In the genomic region with DNA sequence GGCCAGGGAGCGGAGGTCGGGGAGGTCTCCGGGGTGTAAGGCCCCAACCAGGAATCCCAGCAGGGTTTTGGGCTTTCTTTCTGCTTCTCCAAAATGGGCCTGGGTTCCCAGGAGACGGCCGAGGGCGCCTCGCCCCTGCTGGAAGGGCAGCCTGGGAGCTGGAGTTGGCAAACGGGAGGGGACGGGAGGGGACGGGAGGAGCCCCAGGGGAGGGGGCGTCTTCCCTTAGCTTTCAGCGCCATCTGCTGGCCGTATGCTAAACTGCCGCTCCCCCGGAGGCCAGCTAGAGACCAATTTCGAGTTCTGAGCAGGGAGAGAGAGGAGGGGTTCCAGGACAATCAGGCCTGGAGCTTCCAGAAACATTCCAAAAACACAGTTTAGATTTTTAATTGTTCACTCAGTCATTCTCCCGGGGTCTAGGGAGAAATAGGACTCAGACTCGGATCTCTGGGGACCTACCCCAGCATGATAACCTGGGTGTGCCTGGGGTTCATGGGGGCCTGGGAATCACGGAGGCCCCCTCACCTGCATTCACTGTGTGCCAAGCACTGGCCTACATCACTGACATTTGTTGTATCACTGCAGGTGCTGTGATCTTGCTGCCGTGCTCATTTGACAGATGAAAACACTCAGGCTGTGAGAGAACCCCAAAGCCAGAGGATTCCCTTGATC, we compare ENCODE assay signal across 8 cellular contexts. TPM values are rescaled to one million over a fixed set of nuclear protein-coding genes. Genes with fewer than 3 reads are reported as not detected.
DNase-seq lines count a peak whose midpoint lies in the region; ATAC-seq and TF ChIP-seq lines count a peak whose summit lies in the region.

No MANE protein-coding gene starts in this region.

- DNase-seq in GM06990 (ENCODE audit: extremely low read depth, insufficient read length) (peak; percentile 54), NCI-H1092 (lab: John Stamatoyannopoulos, UW) (peak; percentile 73), heart left ventricle (peak; percentile 77 to 89 (median 79)), renal cortical epithelial cell (ENCODE audit: low read depth) (peak; percentile 28)
- DNase-seq in activated naive CD8-positive, alpha-beta T cell treated with anti-CD3 and anti-CD28 coated beads for 36 hours, result peak; percentile 71

- no peak overlapping the region for H2AFZ ChIP-seq in SU-DHL-6 (ENCODE audit: low read depth, low read length, severe bottlenecking)

- H3K27me3 ChIP-seq in GM06990 (replicated peaks; ENCODE audit: control insufficient read depth, insufficient read depth, low read length) (peaks cover 2% of the 10 kb centered on the region), SU-DHL-6 (ENCODE audit: low read length) (no peaks in the 10 kb centered on the region), heart left ventricle (peaks cover 0 to 31% (median 3%) of the 10 kb centered on the region in 9 donors)

- H3K9me3 ChIP-seq in SU-DHL-6 (ENCODE audit: insufficient read depth, low read length) (no peaks in the 10 kb centered on the region), heart left ventricle (no peaks in the 10 kb centered on the region)

- no peak overlapping the region for H3K4me3 Mint-ChIP-seq in activated naive CD8-positive, alpha-beta T cell treated with anti-CD3 and anti-CD28 coated beads for 36 hours

- H3K9me3 Mint-ChIP-seq in activated naive CD8-positive, alpha-beta T cell treated with anti-CD3 and anti-CD28 coated beads for 36 hours, result no peaks in the 10 kb centered on the region

- no peaks in the 10 kb centered on the region for H4K20me1 ChIP-seq in SU-DHL-6 (ENCODE audit: low read depth, low read length)

- TF ChIP-seq POLR2A in heart left ventricle (IDR thresholded peaks at IDR 0.05), result no peak

- TF ChIP-seq CTCF in GM06990 (IDR thresholded peaks at IDR 0.05; ENCODE audit: insufficient read depth, low read length, poor library complexity, severe bottlenecking) (peak; percentile 90), SU-DHL-6 (IDR thresholded peaks at IDR 0.05; ENCODE audit: insufficient read depth, low read length, poor library complexity, severe bottlenecking) (peak; percentile 74), heart left ventricle (IDR thresholded peaks at IDR 0.05) (peak; percentile 89 to 98 (median 95))

- no peak overlapping the region for H3K27ac ChIP-seq in SU-DHL-6 (ENCODE audit: low read depth, low read length)
- no peak overlapping the region for H3K27ac ChIP-seq in heart left ventricle

- peaks cover 0 to 17% (median 5%) of the 10 kb centered on the region in 12 donors for H3K4me1 ChIP-seq in heart left ventricle

- no peaks in the 10 kb centered on the region for H3K9me2 ChIP-seq in SU-DHL-6 (replicated peaks; ENCODE audit: insufficient read depth, low read length)

- WGBS in heart left ventricle, 4 donors, result 12 to 17% (median 15%) methylated on average over 12 to 20 of the region's 20 CpGs

- intact Hi-C loops in heart left ventricle (cut with DNase I), result loop anchor here (1.0 to 10.0 kb wide), 11 partner anchors 75 to 285 kb away; partner anchors contain the start of gene LMX1B (in 6 of the 10)

- ATAC-seq in heart left ventricle (peak; percentile 79 to 86 (median 81)), HG02642 (IDR thresholded peaks at IDR 0.05; ENCODE audit: poor library complexity, unreplicated experiment) (no peak), HG02610 (IDR thresholded peaks at IDR 0.05; ENCODE audit: unreplicated experiment) (no peak)

- H3K4me1 Mint-ChIP-seq in activated naive CD8-positive, alpha-beta T cell treated with anti-CD3 and anti-CD28 coated beads for 36 hours, result no peaks in the 10 kb centered on the region

- H3F3A ChIP-seq in SU-DHL-6 (ENCODE audit: insufficient read depth), result no peaks in the 10 kb centered on the region

- H3K4me3 ChIP-seq in GM06990 (replicated peaks; ENCODE audit: low read depth, low read length) (no peak overlapping the region), SU-DHL-6 (ENCODE audit: insufficient read depth, low read length, poor library complexity, severe bottlenecking) (no peak overlapping the region), heart left ventricle (peak overlapping the region in 3 of 12 donors; percentile 4 to 26 (median 9))

- H3K79me2 ChIP-seq in SU-DHL-6 (ENCODE audit: insufficient read depth, low read length), result no peaks in the 10 kb centered on the region

- peaks cover 33% of the 10 kb centered on the region for H3K27me3 Mint-ChIP-seq in activated naive CD8-positive, alpha-beta T cell treated with anti-CD3 and anti-CD28 coated beads for 36 hours

- H3K36me3 Mint-ChIP-seq in activated naive CD8-positive, alpha-beta T cell treated with anti-CD3 and anti-CD28 coated beads for 36 hours, result no peaks in the 10 kb centered on the region

- no peak overlapping the region for H3K27ac Mint-ChIP-seq in activated naive CD8-positive, alpha-beta T cell treated with anti-CD3 and anti-CD28 coated beads for 36 hours

- no peaks in the 10 kb centered on the region for H3K36me3 ChIP-seq in GM06990 (ENCODE audit: control insufficient read depth, insufficient read depth, low read length)
- H3K36me3 ChIP-seq in SU-DHL-6 (ENCODE audit: low read length), result no peaks in the 10 kb centered on the region
- no peaks in the 10 kb centered on the region for H3K36me3 ChIP-seq in heart left ventricle

- H3K4me2 ChIP-seq in SU-DHL-6 (ENCODE audit: low read depth, low read length, poor library complexity, severe bottlenecking), result no peak overlapping the region

- no peak overlapping the region for H3K9ac ChIP-seq in SU-DHL-6 (ENCODE audit: low read length)

RNA-seq across cellular contexts. Expression of gene ZBTB43, which starts 23.0 kb away (rescaled TPM):
- 10 to 100 TPM; 21.5 to 21.6 TPM for total RNA-seq in activated naive CD8-positive, alpha-beta T cell treated with anti-CD3 and anti-CD28 coated beads for 36 hours
- 10 to 100 TPM; 18.0 to 42.8 (median 36.2) TPM for total RNA-seq in heart left ventricle
- polyA plus RNA-seq in heart left ventricle, result 10 to 100 TPM; 10.7 to 18.5 TPM
- total RNA-seq in renal cortical epithelial cell, result 12.7 and 16.6 TPM in 2 replicates

Comparison
In these comparisons a context has a peak if more than half of its experiments do, and no peak if none do; other contexts are left out.
1. DNase-seq: peak in every context shown above with its lines; median percentile 79 in heart left ventricle; 73 in NCI-H1092; 71 in activated naive CD8-positive, alpha-beta T cell treated with anti-CD3 and anti-CD28 coated beads for 36 hours; 54 in GM06990; 28 in renal cortical epithelial cell.
2. ATAC-seq: peak in heart left ventricle (4 of 4); none in HG02642 (single experiment) and HG02610 (single experiment).
3. Peak in every context shown above with its lines, with median percentiles within 50 percentile points of each other: CTCF ChIP-seq.